Comparison of ENCODE assay signal across 1 cellular context in the genomic region with DNA sequence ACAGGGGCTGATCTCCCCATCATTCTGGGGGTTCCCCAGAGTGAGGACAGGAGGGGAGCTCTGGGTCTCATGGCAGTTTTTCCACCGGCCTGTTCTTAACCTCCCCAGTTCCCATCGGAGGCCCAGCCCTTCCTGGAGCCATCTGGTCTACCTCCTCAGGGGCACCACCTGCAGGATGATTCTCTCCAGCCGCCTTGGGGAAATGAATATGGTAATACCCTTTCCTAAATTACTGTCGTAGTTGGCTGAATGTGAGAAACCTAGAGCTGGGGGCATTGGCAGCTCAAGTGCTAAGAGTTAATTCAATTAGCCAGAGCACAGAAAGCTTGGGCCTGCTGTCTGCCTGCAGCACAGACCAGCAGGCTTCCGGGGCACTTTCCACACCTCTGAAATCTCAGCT.
TF ChIP-seq lines count a peak whose summit lies in the region.

No MANE protein-coding gene starts in this region.

TF ChIP-seq in WTC11, 78 proteins besides CTCF, POLR2A, EP300 and RAD21 (continued from another document):
- no peak for TF ChIP-seq ZNF423 (CRISPR knock-in tag; IDR thresholded peaks at IDR 0.05)
- TF ChIP-seq ZBTB21 (CRISPR knock-in tag; IDR thresholded peaks at IDR 0.05; ENCODE audit: borderline replicate concordance), result no peak
- no peak for TF ChIP-seq ZNF512 (CRISPR knock-in tag; IDR thresholded peaks at IDR 0.05; ENCODE audit: borderline replicate concordance)
- TF ChIP-seq, protein P1, sequence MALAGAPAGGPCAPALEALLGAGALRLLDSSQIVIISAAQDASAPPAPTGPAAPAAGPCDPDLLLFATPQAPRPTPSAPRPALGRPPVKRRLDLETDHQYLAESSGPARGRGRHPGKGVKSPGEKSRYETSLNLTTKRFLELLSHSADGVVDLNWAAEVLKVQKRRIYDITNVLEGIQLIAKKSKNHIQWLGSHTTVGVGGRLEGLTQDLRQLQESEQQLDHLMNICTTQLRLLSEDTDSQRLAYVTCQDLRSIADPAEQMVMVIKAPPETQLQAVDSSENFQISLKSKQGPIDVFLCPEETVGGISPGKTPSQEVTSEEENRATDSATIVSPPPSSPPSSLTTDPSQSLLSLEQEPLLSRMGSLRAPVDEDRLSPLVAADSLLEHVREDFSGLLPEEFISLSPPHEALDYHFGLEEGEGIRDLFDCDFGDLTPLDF (CRISPR knock-in tag; IDR thresholded peaks at IDR 0.05), result no peak
TF ChIP-seq in WTC11: peak in this region for 0.
